ENCODE assay signal across 19 cellular contexts in the genomic region with DNA sequence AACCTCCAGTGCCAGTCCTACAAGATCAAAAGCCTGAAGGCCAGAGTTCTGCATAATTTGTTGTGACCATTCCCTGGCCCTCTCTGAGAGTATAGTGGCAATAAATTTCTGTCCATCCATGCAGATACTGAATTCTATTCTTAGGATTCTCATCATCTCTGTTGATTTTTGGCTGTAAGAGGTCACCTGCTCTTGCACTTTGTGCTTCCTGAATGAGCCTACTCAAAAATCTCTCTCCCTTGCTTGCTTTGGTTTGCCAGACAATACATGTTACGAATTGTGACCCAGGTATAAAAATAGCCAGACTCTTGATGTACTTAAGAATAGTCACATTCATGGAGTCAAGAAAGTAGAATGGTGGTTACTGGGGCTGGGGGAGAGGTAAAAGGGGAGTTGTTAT. TPM values are rescaled to one million over a fixed set of nuclear protein-coding genes. Genes with fewer than 3 reads are reported as not detected.
A peak's percentile ranks its signal among the peaks of the same experiment; 100 is the strongest.
DNase-seq lines count a peak whose midpoint lies in the region; ATAC-seq, FAIRE-seq and TF ChIP-seq lines count a peak whose summit lies in the region.
"Had no signal": no experiment of that assay in that cellular context is flagged by ENCODE, and none has a peak within 500 bp of the region (broad histone marks: within the 10 kb centered on the region; RNA-seq: fewer than 3 reads in every experiment).

No MANE protein-coding gene starts in this region.

- no peaks in the 10 kb centered on the region for H3K27me3 ChIP-seq in right atrium auricular region
- H3K27me3 ChIP-seq in pancreas: no peaks in the 10 kb centered on the region

- H3K4me3 ChIP-seq in NB4 (ENCODE audit: low read depth, low read length) (no peak overlapping the region), right atrium auricular region (no peak overlapping the region), pancreas (no peak overlapping the region)

- 78 to 81% methylated on average over 1 of the region's 1 CpG for WGBS in pancreas, 2 donors

- FAIRE-seq in pancreas (lab: Jason Lieb, UNC) (no peak), GM12891 (lab: Jason Lieb, UNC) (no peak)
- FAIRE-seq: A204.1, H1 had no signal

- TF ChIP-seq CTCF in NB4 (IDR thresholded peaks at IDR 0.05; ENCODE audit: low read depth, low read length) (no peak), right atrium auricular region (IDR thresholded peaks at IDR 0.05) (no peak), pancreas (IDR thresholded peaks at IDR 0.05) (no peak)

- H3K9me3 ChIP-seq in right atrium auricular region (no peaks in the 10 kb centered on the region), pancreas (no peaks in the 10 kb centered on the region)

- H3K4me1 ChIP-seq in right atrium auricular region (peaks cover 0 to 64% of the 10 kb centered on the region in 2 donors), pancreas (peaks cover 9 to 60% (median 36%) of the 10 kb centered on the region in 3 donors)

- TF ChIP-seq POLR2A in NB4 (IDR thresholded peaks at IDR 0.05; ENCODE audit: extremely low read depth, insufficient read length) (no peak), GM12891 (IDR thresholded peaks at IDR 0.05; ENCODE audit: low read depth, low read length) (no peak)

- no peak for DNase-seq in Right ventricle myocardium superior
- no peak for DNase-seq in Right ventricle myocardium inferior (ENCODE audit: missing footprints)
- DNase-seq in NB4 (ENCODE audit: low read depth): peak; percentile 41
- no peak for DNase-seq in right atrium auricular region (ENCODE audit: low spot score)
- no peak for DNase-seq in pancreas
- no peak for DNase-seq in HT-29 (ENCODE audit: low spot score)
- no peak for DNase-seq in cortex of kidney (lab: John Stamatoyannopoulos, UW)
- DNase-seq in GM12891 (ENCODE audit: insufficient read length, low spot score): no peak
- DNase-seq: C1 segment of cervical spinal cord; CD8-positive, alpha-beta memory T cell; DMS79; KG1; NCI-H1417 treated with DMSO at 0.1 percent for 48 hours; NCI-H2029; NCI-H446; NCI-H526 treated with DMSO at 0.1 percent for 48 hours had no signal

- H3K36me3 ChIP-seq in right atrium auricular region (peaks cover 17% of the 10 kb centered on the region), pancreas (no peaks in the 10 kb centered on the region)

- intact Hi-C loops in Right ventricle myocardium superior (cut with DNase I): no loop called here
- intact Hi-C loops in Right ventricle myocardium inferior (cut with DNase I): loop anchor here (5.0 kb wide), 1 partner anchor 38 kb away; no protein-coding TSS in a partner anchor
- intact Hi-C loops in pancreas (cut with DNase I): loop anchor here in 1 of 3 donors (10.0 kb wide), 1 partner anchor 85 kb away; no protein-coding TSS in a partner anchor

- H3K27ac ChIP-seq in right atrium auricular region (peak overlapping the region; percentile 39), pancreas (peak overlapping the region in 3 of 4 donors; percentile 4 to 63 (median 23))

- peak; percentile 35 for ATAC-seq in Right ventricle myocardium superior (ENCODE audit: poor library complexity)
- ATAC-seq in Right ventricle myocardium inferior: no peak
- ATAC-seq in pancreas: no peak
- ATAC-seq: Panc1 had no signal

TF ChIP-seq in GM12891, 5 proteins besides CTCF, POLR2A, EP300 and RAD21:
- TF ChIP-seq SPI1 (IDR thresholded peaks at IDR 0.05; ENCODE audit: low read depth, low read length) (no peak), TAF1 (IDR thresholded peaks at IDR 0.05; ENCODE audit: low read depth, low read length) (no peak), PAX5 (IDR thresholded peaks at IDR 0.05; ENCODE audit: insufficient read depth, low read length, severe bottlenecking) (no peak), POLR2AphosphoS5 (IDR thresholded peaks at IDR 0.05; ENCODE audit: low read depth, low read length) (no peak), POU2F2 (IDR thresholded peaks at IDR 0.05; ENCODE audit: low read depth, low read length) (no peak)

RNA-seq across cellular contexts. Expression of a gene that starts 16.7 kb away (rescaled TPM):
- total RNA-seq in Right ventricle myocardium superior: 71.3 TPM
- total RNA-seq in Right ventricle myocardium inferior: 86.6 TPM
- 10 to 100 TPM; 53.1 to 56.2 TPM for total RNA-seq in right atrium auricular region
- total RNA-seq in pancreas: 10 to 100 TPM; 45.4 to 72.7 (median 57.6) TPM
- polyA plus RNA-seq in pancreas: 10 to 100 TPM; 23.0 to 36.5 TPM
- total RNA-seq in HT-29 (2014; rRNA removed; shearing (Covaris generic)): 86.7 and 103 TPM in 2 replicates
- 22.6 TPM for polyA plus RNA-seq in GM12891 (2012; ENCODE audit: low read depth, missing spikeins)

RNA-seq across cellular contexts. Expression of a gene that starts 17.1 kb away (rescaled TPM):
- total RNA-seq in Right ventricle myocardium superior (54.0 TPM), Right ventricle myocardium inferior (58.2 TPM), right atrium auricular region (10 to 100 TPM; 34.4 to 39.2 TPM), pancreas (10 to 100 TPM in 5 of 6 donors, 1 to 10 TPM in 1; 9.2 to 18.3 (median 11.3) TPM)
- polyA plus RNA-seq in pancreas: 10 to 100 TPM; 25.6 to 29.4 TPM
- 5.5 and 6.8 TPM in 2 replicates for total RNA-seq in HT-29 (2014; rRNA removed; shearing (Covaris generic))
- polyA plus RNA-seq in GM12891 (2012; ENCODE audit: low read depth, missing spikeins): 7.8 TPM
